Comparison of ENCODE assay signal across 1 cellular context in genomic region chr2:39227628-39228412, GRCh38.
TF ChIP-seq lines count a peak whose summit lies in the region.

No MANE protein-coding gene starts in this region.

TF ChIP-seq in K562, 482 proteins besides CTCF, POLR2A, EP300 and RAD21 (continued from another document and continues in another):
- no peak for TF ChIP-seq CREB1 (IDR thresholded peaks at IDR 0.05)
- no peak for TF ChIP-seq CREB1 (CRISPR knock-in tag; IDR thresholded peaks at IDR 0.05)
- no peak for TF ChIP-seq ZKSCAN3 (CRISPR knock-in tag; IDR thresholded peaks at IDR 0.05)
- TF ChIP-seq FOXK2 (conservative IDR thresholded peaks at IDR 0.05 in 1 of 2, IDR thresholded peaks at IDR 0.05 in 1 of 2; ENCODE audit: low read depth in 2 of 2) = no peak
- TF ChIP-seq MITF (IDR thresholded peaks at IDR 0.05) = no peak
- TF ChIP-seq SAFB2 (IDR thresholded peaks at IDR 0.05; ENCODE audit: borderline replicate concordance, low read depth, low read length, severe bottlenecking) = no peak
- no peak for TF ChIP-seq SMAD4 (CRISPR knock-in tag; conservative IDR thresholded peaks at IDR 0.05)
- no peak for TF ChIP-seq ZNF780A (CRISPR knock-in tag; IDR thresholded peaks at IDR 0.05)
- no peak for TF ChIP-seq TBL1XR1 (IDR thresholded peaks at IDR 0.05; ENCODE audit: low read length in 2 of 2)
- TF ChIP-seq ZNF277 (CRISPR knock-in tag; IDR thresholded peaks at IDR 0.05; ENCODE audit: borderline replicate concordance) = no peak
- TF ChIP-seq RBM22 (IDR thresholded peaks at IDR 0.05; ENCODE audit: low read depth, low read length, poor library complexity, severe bottlenecking) = no peak
- TF ChIP-seq KAT2B (IDR thresholded peaks at IDR 0.05; ENCODE audit: low read depth, low read length) = no peak
- TF ChIP-seq CBX8 (IDR thresholded peaks at IDR 0.05; ENCODE audit: borderline replicate concordance, extremely low read depth, low read depth, low read length, poor library complexity, severe bottlenecking) = no peak
- no peak for TF ChIP-seq SMARCA4 (IDR thresholded peaks at IDR 0.05)
- no peak for TF ChIP-seq PCBP1 (IDR thresholded peaks at IDR 0.05; ENCODE audit: low read depth, low read length, poor library complexity, severe bottlenecking)
- no peak for TF ChIP-seq ATF1 (CRISPR knock-in tag; IDR thresholded peaks at IDR 0.05)
- TF ChIP-seq ATF1 (tag; IDR thresholded peaks at IDR 0.05) = no peak
- no peak for TF ChIP-seq CBFA2T3 (IDR thresholded peaks at IDR 0.05)
- no peak for TF ChIP-seq ZNF197 (CRISPR knock-in tag; IDR thresholded peaks at IDR 0.05; ENCODE audit: low read depth)
- TF ChIP-seq ARID2 (IDR thresholded peaks at IDR 0.05) = peak; percentile 28; the same call in 1 of the 2 replicates
- TF ChIP-seq ARID1B (IDR thresholded peaks at IDR 0.05) = no peak
- 0 out of 2 replicates have a peak, but pooled peaks have one; percentile 41 for TF ChIP-seq LCOR (CRISPR knock-in tag; IDR thresholded peaks at IDR 0.05)
- no peak for TF ChIP-seq MCM3 (IDR thresholded peaks at IDR 0.05)
- TF ChIP-seq PRDM10 (IDR thresholded peaks at IDR 0.05; ENCODE audit: partially characterized antibody) = peak; percentile 35
- TF ChIP-seq EGR1 (conservative IDR thresholded peaks at IDR 0.05) = no peak
- TF ChIP-seq BCOR (IDR thresholded peaks at IDR 0.05) = no peak
- TF ChIP-seq HNRNPK (IDR thresholded peaks at IDR 0.05; ENCODE audit: low read depth, low read length, poor library complexity, severe bottlenecking) = no peak
- no peak for TF ChIP-seq SRF (CRISPR knock-in tag; IDR thresholded peaks at IDR 0.05)
- no peak for TF ChIP-seq ERF (CRISPR knock-in tag; IDR thresholded peaks at IDR 0.05)
- TF ChIP-seq FOXM1 (IDR thresholded peaks at IDR 0.05; ENCODE audit: low read depth) = no peak
- TF ChIP-seq FOXM1 (CRISPR knock-in tag; IDR thresholded peaks at IDR 0.05; ENCODE audit: low read depth) = no peak
- no peak for TF ChIP-seq CBX1 (IDR thresholded peaks at IDR 0.05; ENCODE audit: low read depth)
- no peak for TF ChIP-seq ILK (tag; IDR thresholded peaks at IDR 0.05; ENCODE audit: borderline replicate concordance, low read depth)
- 0 out of 2 replicates have a peak, but pooled peaks have one; percentile 36 for TF ChIP-seq CC2D1A (IDR thresholded peaks at IDR 0.05)
- no peak for TF ChIP-seq MAFF (IDR thresholded peaks at IDR 0.05; ENCODE audit: low read length)
- no peak for TF ChIP-seq KDM1A (IDR thresholded peaks at IDR 0.05)
- TF ChIP-seq SAFB (IDR thresholded peaks at IDR 0.05; ENCODE audit: borderline replicate concordance, low read depth, low read length) = no peak
- no peak for TF ChIP-seq ADNP (tag; IDR thresholded peaks at IDR 0.05)
- TF ChIP-seq AFF4 (CRISPR knock-in tag; IDR thresholded peaks at IDR 0.05) = no peak
- TF ChIP-seq ZFP91 (CRISPR knock-in tag; IDR thresholded peaks at IDR 0.05) = no peak
- TF ChIP-seq CTCFL (IDR thresholded peaks at IDR 0.05; ENCODE audit: borderline replicate concordance, insufficient read depth, low read depth, low read length, poor library complexity, severe bottlenecking) = no peak
- no peak for TF ChIP-seq ZNF511 (CRISPR knock-in tag; IDR thresholded peaks at IDR 0.05)
- no peak; the same call in 1 of the 2 replicates for TF ChIP-seq SP1 (CRISPR knock-in tag; IDR thresholded peaks at IDR 0.05)
- no peak for TF ChIP-seq ZNF75A (CRISPR knock-in tag; IDR thresholded peaks at IDR 0.05)
- TF ChIP-seq HCFC1 (IDR thresholded peaks at IDR 0.05; ENCODE audit: low read depth, low read length) = no peak; the same call in 1 of the 2 replicates
- TF ChIP-seq SMAD1 (IDR thresholded peaks at IDR 0.05; ENCODE audit: low read depth, low read length, partially characterized antibody) = no peak
- no peak for TF ChIP-seq ZNF232 (CRISPR knock-in tag; IDR thresholded peaks at IDR 0.05)
- no peak for TF ChIP-seq CXXC5 (CRISPR knock-in tag; IDR thresholded peaks at IDR 0.05)
- TF ChIP-seq TCF15 (CRISPR knock-in tag; IDR thresholded peaks at IDR 0.05) = no peak
- no peak for TF ChIP-seq MYBL2 (IDR thresholded peaks at IDR 0.05; ENCODE audit: low read depth)
- TF ChIP-seq MYBL2 (CRISPR knock-in tag; IDR thresholded peaks at IDR 0.05; ENCODE audit: borderline replicate concordance) = no peak
- no peak for TF ChIP-seq ZNF41 (CRISPR knock-in tag; conservative IDR thresholded peaks at IDR 0.05)
- no peak for TF ChIP-seq XRCC3 (IDR thresholded peaks at IDR 0.05)
- TF ChIP-seq SRSF7 (optimal IDR thresholded peaks at IDR 0.05; ENCODE audit: low read depth, low read length) = no peak
- no peak for TF ChIP-seq KDM4B (IDR thresholded peaks at IDR 0.05; ENCODE audit: borderline replicate concordance in 2 of 2, low read depth in 1 of 2)
- no peak for TF ChIP-seq ARID3A (IDR thresholded peaks at IDR 0.05; ENCODE audit: borderline replicate concordance, low read depth, low read length)
- TF ChIP-seq CBFB (CRISPR knock-in tag; IDR thresholded peaks at IDR 0.05) = no peak
